ENCODE assay signal across 8 cellular contexts in the genomic region with DNA sequence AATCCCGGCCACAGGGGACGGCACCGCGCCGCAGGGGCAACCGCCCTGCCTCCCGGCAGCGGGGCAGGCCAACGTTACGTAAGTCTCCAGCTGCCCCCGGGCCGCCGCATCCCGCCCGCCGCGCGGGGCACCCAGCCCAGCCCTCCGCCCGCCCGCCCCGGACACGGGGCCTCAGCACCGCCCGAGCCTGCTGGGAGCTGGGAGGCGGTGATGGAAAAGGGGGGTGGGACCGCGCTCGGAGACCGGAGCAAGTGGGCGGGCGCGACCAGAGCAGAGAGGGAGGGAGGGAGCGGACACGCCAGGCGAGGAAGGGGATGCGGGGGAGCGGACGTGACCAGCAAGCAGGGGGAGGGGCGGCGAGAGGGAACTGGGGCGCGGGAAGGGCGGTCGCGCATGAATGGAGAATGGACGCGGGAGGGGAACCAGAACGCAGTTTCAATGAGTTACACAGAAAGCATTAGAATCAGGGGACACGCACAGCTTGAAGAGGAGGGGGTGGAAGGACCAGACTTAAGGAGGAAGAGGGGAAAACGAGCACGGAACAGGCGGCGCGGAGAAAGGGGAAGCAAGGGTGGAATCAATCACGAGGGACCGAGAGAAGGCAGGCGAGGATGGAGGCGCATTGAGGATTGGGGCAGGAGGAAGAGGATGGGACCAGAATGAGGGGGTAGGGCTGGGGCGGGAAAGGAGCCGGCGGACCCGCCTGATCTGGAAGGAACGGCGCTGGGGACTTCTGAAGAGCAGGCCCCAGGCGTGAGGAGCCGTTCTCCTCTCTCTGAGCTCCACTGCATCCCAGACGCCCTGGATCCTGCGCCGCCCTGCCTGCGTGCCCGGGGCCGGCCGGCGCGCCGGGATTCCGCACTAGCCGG. TPM values are rescaled to one million over a fixed set of nuclear protein-coding genes. Genes with fewer than 3 reads are reported as not detected.
DNase-seq lines count a peak whose midpoint lies in the region; ATAC-seq lines count a peak whose summit lies in the region.

No MANE protein-coding gene starts in this region.

- POLR2A ChIA-PET in activated CD8-positive, alpha-beta T cell treated with anti-CD3 and anti-CD28 coated beads, Interleukin-2, amount 10 ng/mL, durations not matched to agents 7 days and 5 days (lab: Charles Lee) = interaction anchor here (0.7 to 6.2 kb wide), 10 partner anchors 10 to 243 kb away, joined by 3 to 58 read pairs (median 4); partner anchors contain the start of gene HEXA

- CTCF ChIA-PET in activated CD8-positive, alpha-beta T cell treated with anti-CD3 and anti-CD28 coated beads, Interleukin-2, amount 10 ng/mL, durations not matched to agents 7 days and 5 days (lab: Charles Lee) = interaction anchor here (1.2 kb wide), 1 partner anchor 10 kb away, joined by 4 read pairs; no protein-coding TSS in a partner anchor

- in situ Hi-C loops in HAP-1 (cut with MboI; ENCODE audit: low sequenced_read_pairs) = no loop called here

- H3K36me3 Mint-ChIP-seq in activated CD8-positive, alpha-beta T cell treated with anti-CD3 and anti-CD28 coated beads, Interleukin-2, amount 10 ng/mL, durations not matched to agents 7 days and 5 days (ENCODE audit: low read depth) = peaks cover 30% of the 10 kb centered on the region

- DNase-seq in Ammon's horn (ENCODE audit: low spot score) (peak; percentile 94), HAP-1 (ENCODE audit: low spot score in 2 of 2) (peak; percentile 100), NCI-H748 (lab: John Stamatoyannopoulos, UW; ENCODE audit: unreplicated experiment) (peak; percentile 89), lung microvascular endothelial cell (ENCODE audit: low read depth in 2 of 2) (peak; percentile 90 to 97)
- DNase-seq in activated CD8-positive, alpha-beta T cell treated with anti-CD3 and anti-CD28 coated beads, Interleukin-2, amount 10 ng/mL, durations not matched to agents 7 days and 5 days = peak; percentile 82
- peak; percentile 48 for DNase-seq in effector CD4-positive, alpha-beta T cell
- peak; percentile 31 to 76 (median 54) for DNase-seq in stimulated activated CD4-positive, alpha-beta T cell treated with anti-CD3 and anti-CD28 coated beads, TNF-alpha, amount 100 ng/mL, for 1 hour (ENCODE audit: low read depth in 3 of 3, low spot score in 1 of 3)

- peak overlapping the region; percentile 96 for H3K27ac Mint-ChIP-seq in activated CD8-positive, alpha-beta T cell treated with anti-CD3 and anti-CD28 coated beads, Interleukin-2, amount 10 ng/mL, durations not matched to agents 7 days and 5 days

- H3K36me3 ChIP-seq in HAP-1 (replicated peaks) = peaks cover 23% of the 10 kb centered on the region

- no peaks in the 10 kb centered on the region for H3K9me3 ChIP-seq in HAP-1

- peak overlapping the region; percentile 98 for H3K4me3 ChIP-seq in HAP-1

- H3K4me1 Mint-ChIP-seq in activated CD8-positive, alpha-beta T cell treated with anti-CD3 and anti-CD28 coated beads, Interleukin-2, amount 10 ng/mL, durations not matched to agents 7 days and 5 days (ENCODE audit: low read depth) = peaks cover 39% of the 10 kb centered on the region

- no peaks in the 10 kb centered on the region for H3K27me3 Mint-ChIP-seq in activated CD8-positive, alpha-beta T cell treated with anti-CD3 and anti-CD28 coated beads, Interleukin-2, amount 10 ng/mL, durations not matched to agents 7 days and 5 days (ENCODE audit: low read depth)

- H3K9me3 Mint-ChIP-seq in activated CD8-positive, alpha-beta T cell treated with anti-CD3 and anti-CD28 coated beads, Interleukin-2, amount 10 ng/mL, durations not matched to agents 7 days and 5 days (ENCODE audit: insufficient read depth) = no peaks in the 10 kb centered on the region

- H3K4me1 ChIP-seq in HAP-1 = peaks cover 28% of the 10 kb centered on the region

- peak overlapping the region; percentile 88 for H3K4me3 Mint-ChIP-seq in activated CD8-positive, alpha-beta T cell treated with anti-CD3 and anti-CD28 coated beads, Interleukin-2, amount 10 ng/mL, durations not matched to agents 7 days and 5 days

- H3K27me3 ChIP-seq in HAP-1 (ENCODE audit: low read depth) = no peaks in the 10 kb centered on the region

- peak; percentile 6 for ATAC-seq in activated CD8-positive, alpha-beta T cell treated with anti-CD3 and anti-CD28 coated beads, Interleukin-2, amount 10 ng/mL, durations not matched to agents 7 days and 5 days
- no peak for ATAC-seq in GM21515 (IDR thresholded peaks at IDR 0.05; ENCODE audit: unreplicated experiment)

RNA-seq across cellular contexts. Expression of gene PKM, which starts 0.6 kb away (rescaled TPM):
- total RNA-seq in activated CD8-positive, alpha-beta T cell treated with anti-CD3 and anti-CD28 coated beads, Interleukin-2, amount 10 ng/mL, durations not matched to agents 7 days and 5 days = 1,000 to 10,000 TPM; 1,272 to 1,311 TPM
- 573 and 759 TPM in 2 replicates for total RNA-seq in lung microvascular endothelial cell

RNA-seq across cellular contexts. Expression of gene GRAMD2A, which starts 32.8 kb away (rescaled TPM):
- total RNA-seq in activated CD8-positive, alpha-beta T cell treated with anti-CD3 and anti-CD28 coated beads, Interleukin-2, amount 10 ng/mL, durations not matched to agents 7 days and 5 days = under 1 TPM in 1 of 2 experiments, not detected in 1; 0.10 TPM
- under 0.01 TPM in 1 of 2 replicates, not detected in the other for total RNA-seq in lung microvascular endothelial cell

RNA-seq across cellular contexts. Expression of gene PARP6, which starts 41.9 kb away (rescaled TPM):
- 10 to 100 TPM; 54.0 to 57.0 TPM for total RNA-seq in activated CD8-positive, alpha-beta T cell treated with anti-CD3 and anti-CD28 coated beads, Interleukin-2, amount 10 ng/mL, durations not matched to agents 7 days and 5 days
- 6.5 and 17.1 TPM in 2 replicates for total RNA-seq in lung microvascular endothelial cell

Comparison
In these comparisons a context has a peak if more than half of its experiments do, and no peak if none do; other contexts are left out.
1. DNase-seq: peak in every context shown above with its lines; median percentile 100 in HAP-1; 94 in Ammon's horn; 94 in lung microvascular endothelial cell; 89 in NCI-H748; 82 in activated CD8-positive, alpha-beta T cell treated with anti-CD3 and anti-CD28 coated beads, Interleukin-2, amount 10 ng/mL, durations not matched to agents 7 days and 5 days; 54 in stimulated activated CD4-positive, alpha-beta T cell treated with anti-CD3 and anti-CD28 coated beads, TNF-alpha, amount 100 ng/mL, for 1 hour; 48 in effector CD4-positive, alpha-beta T cell.